Comparison of ENCODE assay signal across 28 cellular contexts in genomic region chr9:87434341-87434740, GRCh38.
"Had no signal": no experiment of that assay in that cellular context is flagged by ENCODE, and none has a peak within 500 bp of the region (broad histone marks: within the 10 kb centered on the region; RNA-seq: fewer than 3 reads in every experiment).

No MANE protein-coding gene starts in this region.

- H3K36me3 ChIP-seq: left lung, lower lobe of right lung, neural progenitor cell, neutrophil, right atrium auricular region, right lobe of liver, stomach, thyroid gland, upper lobe of right lung had no signal

- H3K9me3 ChIP-seq: left lung, lower lobe of right lung, neutrophil, right atrium auricular region, right lobe of liver, stomach, testis, thyroid gland, upper lobe of right lung had no signal

- H3K4me1 ChIP-seq: left lung, lower lobe of right lung, parathyroid adenoma, right atrium auricular region, right lobe of liver, stomach, testis, thyroid gland, upper lobe of right lung had no signal

- H3K27ac ChIP-seq: left lung, lower lobe of right lung, neural progenitor cell, neutrophil, parathyroid adenoma, right atrium auricular region, right lobe of liver, stomach, testis, thyroid gland, upper lobe of right lung had no signal

- H3K4me1 Mint-ChIP-seq: stimulated activated naive B cell treated with anti-CD40 and anti-IgM and Interleukin-4, amounts not matched to agents 10 μg/mL and 1 μg/mL and 100 μg/mL, for 72 hours had no signal

- H3K79me2 ChIP-seq: parathyroid adenoma had no signal

- H3K4me3 ChIP-seq: left lung, lower lobe of right lung, neural progenitor cell, right atrium auricular region, right lobe of liver, stomach, testis, thyroid gland, upper lobe of right lung had no signal

- H3K27me3 ChIP-seq: left lung, neural progenitor cell, neutrophil, right atrium auricular region, right lobe of liver, stomach, testis, thyroid gland, upper lobe of right lung had no signal

- H3K27me3 Mint-ChIP-seq: stimulated activated naive B cell treated with anti-CD40 and anti-IgM and Interleukin-4, amounts not matched to agents 10 μg/mL and 1 μg/mL and 100 μg/mL, for 72 hours had no signal

- ATAC-seq: left cardiac atrium; left lung; lower lobe of right lung; natural killer cell; right lobe of liver; stimulated activated naive B cell treated with anti-CD40 and anti-IgM and Interleukin-4, amounts not matched to agents 10 μg/mL and 1 μg/mL and 100 μg/mL, for 72 hours; stimulated activated naive CD8-positive, alpha-beta T cell treated with anti-CD3 and anti-CD28 coated beads, Interleukin-15, Interleukin-2, amounts not matched to agents 100 U/mL and 50 U/mL, for 24 hours; upper lobe of right lung had no signal

- H3K9ac ChIP-seq: neural progenitor cell, parathyroid adenoma had no signal

- DNase-seq: hippocampal formation; kidney glomerular epithelial cell; left cardiac atrium; left lung; lower lobe of right lung; mesenchymal stem cell; naive B cell; natural killer cell; nephron progenitor cell; occipital lobe; right lobe of liver; stimulated activated CD4-positive, alpha-beta T cell treated with anti-CD3 and anti-CD28 coated beads, Interleukin-12 subunit alpha, Interleukin-12 subunit beta, amount 100 ng/mL, for 4 hours; stimulated activated CD4-positive, alpha-beta T cell treated with anti-CD3 and anti-CD28 coated beads, Interleukin-15, amount 100 ng/mL, for 24 hours; stimulated activated CD4-positive, alpha-beta T cell treated with anti-CD3 and anti-CD28 coated beads, Interleukin-2, amount 100 ng/mL, for 24 hours; stimulated activated CD4-positive, alpha-beta T cell treated with anti-CD3 and anti-CD28 coated beads, Interleukin-4, amount 100 ng/mL, for 1 hour; stimulated activated naive B cell treated with anti-CD40 and anti-IgM and Interleukin-4, amounts not matched to agents 10 μg/mL and 1 μg/mL and 100 μg/mL, for 72 hours; stimulated activated naive CD8-positive, alpha-beta T cell treated with anti-CD3 and anti-CD28 coated beads, Interleukin-15, Interleukin-2, amounts not matched to agents 100 U/mL and 50 U/mL, for 24 hours; stomach; testis; thyroid gland; trophoblast cell; upper lobe of right lung had no signal

- H3K27ac Mint-ChIP-seq: mesothelial cell of epicardium; naive B cell; natural killer cell; nephron progenitor cell; progenitor cell of endocrine pancreas; stimulated activated naive B cell treated with anti-CD40 and anti-IgM and Interleukin-4, amounts not matched to agents 10 μg/mL and 1 μg/mL and 100 μg/mL, for 72 hours had no signal

- H3K4me2 ChIP-seq: neural progenitor cell had no signal

- H2AFZ ChIP-seq: parathyroid adenoma had no signal

- H3K9me3 Mint-ChIP-seq: natural killer cell; stimulated activated naive B cell treated with anti-CD40 and anti-IgM and Interleukin-4, amounts not matched to agents 10 μg/mL and 1 μg/mL and 100 μg/mL, for 72 hours had no signal

- H3K36me3 Mint-ChIP-seq: mesothelial cell of epicardium; natural killer cell; neural progenitor cell; stimulated activated naive B cell treated with anti-CD40 and anti-IgM and Interleukin-4, amounts not matched to agents 10 μg/mL and 1 μg/mL and 100 μg/mL, for 72 hours had no signal

- H3K4me3 Mint-ChIP-seq: mesothelial cell of epicardium; naive B cell; natural killer cell; nephron progenitor cell; neural progenitor cell; stimulated activated naive B cell treated with anti-CD40 and anti-IgM and Interleukin-4, amounts not matched to agents 10 μg/mL and 1 μg/mL and 100 μg/mL, for 72 hours had no signal
